Comparison of ENCODE assay signal across 9 cellular contexts in the genomic region with DNA sequence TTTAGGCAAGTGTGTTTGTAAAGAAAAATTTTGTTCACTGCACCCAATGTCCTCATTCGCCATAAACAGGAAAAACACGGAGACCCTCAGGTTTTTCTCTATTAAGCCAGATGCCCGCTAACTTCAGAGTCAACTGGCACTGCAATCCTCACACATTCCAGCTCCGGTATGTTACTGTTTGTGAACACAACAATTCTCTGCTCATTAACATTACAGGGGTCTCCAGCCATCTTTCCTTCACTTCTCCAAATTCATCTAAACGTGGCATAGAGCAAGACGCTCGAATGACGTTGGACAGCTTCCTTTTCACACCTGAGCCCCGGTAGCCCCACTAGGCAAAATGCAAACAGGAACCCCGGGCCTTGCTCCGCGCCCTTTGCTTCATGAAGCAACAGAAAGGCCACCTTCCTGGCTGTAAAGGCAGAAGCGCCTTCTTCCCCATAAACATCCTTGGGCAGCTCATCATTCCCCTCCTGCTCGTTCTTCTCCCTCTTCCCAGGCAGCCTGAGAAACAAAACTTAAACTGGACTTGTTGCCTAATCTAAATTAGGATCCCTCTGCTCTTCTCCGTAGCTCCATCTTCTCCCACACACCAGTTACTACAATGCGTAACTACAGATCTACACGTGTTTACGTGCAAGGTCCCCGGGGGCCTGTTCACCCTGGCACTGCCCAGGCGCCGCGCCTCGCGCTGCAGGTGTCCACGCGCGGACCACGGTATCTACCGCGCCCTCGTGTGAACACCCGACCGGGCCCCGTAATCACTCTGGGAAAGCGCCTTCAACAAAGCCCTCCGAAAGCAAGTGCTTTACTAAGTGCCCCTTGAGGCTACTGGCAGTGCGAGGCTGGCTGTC. TPM values are rescaled to one million over a fixed set of nuclear protein-coding genes. Genes with fewer than 3 reads are reported as not detected.
DNase-seq lines count a peak whose midpoint lies in the region; ATAC-seq, FAIRE-seq and TF ChIP-seq lines count a peak whose summit lies in the region.
"Had no signal": no experiment of that assay in that cellular context is flagged by ENCODE, and none has a peak within 500 bp of the region (broad histone marks: within the 10 kb centered on the region; RNA-seq: fewer than 3 reads in every experiment).

No MANE protein-coding gene starts in this region.

- H3K36me3 ChIP-seq in SK-N-SH (replicated peaks in 1 of 2; ENCODE audit: control insufficient read depth in 1 of 2, insufficient read depth in 2 of 2, low read length in 1 of 2), result peaks cover 5 to 7% of the 10 kb centered on the region in 2 experiments
- no peaks in the 10 kb centered on the region for H3K36me3 ChIP-seq in bronchial epithelial cell (ENCODE audit: control insufficient read depth, insufficient read depth, low read length)
- H3K36me3 ChIP-seq in kidney epithelial cell (ENCODE audit: control insufficient read depth, insufficient read depth, low read length), result no peaks in the 10 kb centered on the region

- H3K79me2 ChIP-seq in SK-N-SH (ENCODE audit: insufficient read depth), result peaks cover 60% of the 10 kb centered on the region

- H3K9ac ChIP-seq in SK-N-SH, result peak overlapping the region; percentile 76

- H3K4me1 ChIP-seq in SK-N-SH (ENCODE audit: control insufficient read depth in 1 of 2, insufficient read depth in 2 of 2, low read depth in 1 of 2, low read length in 1 of 2), result peaks cover 40 to 44% of the 10 kb centered on the region in 2 experiments; a peak in 3 of 4 replicates

- peak; percentile 31 for DNase-seq in D721Med (ENCODE audit: insufficient read length, low spot score)
- DNase-seq in SK-N-SH, result peak; percentile 52
- DNase-seq in bronchial epithelial cell (ENCODE audit: low read depth), result peak; percentile 50
- DNase-seq in kidney epithelial cell (ENCODE audit: low read depth), result no peak
- DNase-seq in stimulated activated CD4-positive, alpha-beta T cell treated with anti-CD3 and anti-CD28 coated beads, Interleukin-4, amount 100 ng/mL, for 24 hours, result peak; percentile 16
- DNase-seq in activated gamma-delta T cell treated with Interleukin-2 at 50 U/mL for 16 hours, result no peak
- DNase-seq in cerebellar nuclear complex (lab: John Stamatoyannopoulos, UW), result no peak

- no peaks in the 10 kb centered on the region for H3K9me3 ChIP-seq in SK-N-SH

- no peak for TF ChIP-seq RAD21 in SK-N-SH (IDR thresholded peaks at IDR 0.05; ENCODE audit: low read length)

- H3K27ac ChIP-seq in SK-N-SH (ENCODE audit: low read depth in 2 of 2, low read length in 1 of 2), result peak overlapping the region in 1 of 2 experiments; percentile 48; a peak in 2 of 4 replicates

- no peak for TF ChIP-seq EP300 in SK-N-SH (IDR thresholded peaks at IDR 0.05; ENCODE audit: borderline replicate concordance in 1 of 2, low read depth in 1 of 2, low read length in 1 of 2)

- H3K9me2 ChIP-seq in SK-N-SH, result no peaks in the 10 kb centered on the region

- no peak overlapping the region; the same call in 1 of the 2 replicates for H2AFZ ChIP-seq in SK-N-SH (ENCODE audit: low read depth)

- peaks cover 20% of the 10 kb centered on the region for H3F3A ChIP-seq in SK-N-SH (replicated peaks; ENCODE audit: insufficient read depth)

- CTCF ChIA-PET in SK-N-SH (lab: Yijun Ruan, JAX), result interaction anchor here (1.0 to 2.8 kb wide), 3 partner anchors 28 to 108 kb away, joined by 3 to 13 read pairs (median 4); no protein-coding TSS in a partner anchor

- FAIRE-seq in D721Med (lab: Jason Lieb, UNC) (no peak), bronchial epithelial cell (lab: Jason Lieb, UNC) (no peak)
- FAIRE-seq: TTC549 had no signal

- ATAC-seq in HG02678 (IDR thresholded peaks at IDR 0.05; ENCODE audit: unreplicated experiment), result peak; percentile 18

- 8% methylated on average over 37 of the region's 37 CpGs for WGBS in SK-N-SH (ENCODE audit: low lambda C conversion rate)

- POLR2A ChIA-PET in SK-N-SH (lab: Yijun Ruan, JAX), result no interaction called here

- peak overlapping the region; percentile 74 to 89 for H3K4me3 ChIP-seq in SK-N-SH (ENCODE audit: low read depth in 2 of 2, low read length in 1 of 2)
- H3K4me3 ChIP-seq in bronchial epithelial cell (ENCODE audit: low read depth, low read length), result peak overlapping the region; percentile 90
- H3K4me3 ChIP-seq in kidney epithelial cell (ENCODE audit: low read depth, low read length), result peak overlapping the region; percentile 94

- TF ChIP-seq CTCF in D721Med (IDR thresholded peaks at IDR 0.05; ENCODE audit: insufficient read depth, missing control alignments) (no peak), SK-N-SH (IDR thresholded peaks at IDR 0.05) (no peak), bronchial epithelial cell (IDR thresholded peaks at IDR 0.05; ENCODE audit: insufficient read depth, low read length, severe bottlenecking) (no peak), kidney epithelial cell (IDR thresholded peaks at IDR 0.05; ENCODE audit: insufficient read depth, low read length, poor library complexity, severe bottlenecking) (no peak)

- H3K4me2 ChIP-seq in SK-N-SH, result peak overlapping the region; percentile 91

- H4K20me1 ChIP-seq in SK-N-SH (ENCODE audit: insufficient read depth), result peaks cover 13% of the 10 kb centered on the region

- H3K27me3 ChIP-seq in SK-N-SH (ENCODE audit: insufficient read depth) (no peaks in the 10 kb centered on the region), bronchial epithelial cell (ENCODE audit: control insufficient read depth, insufficient read depth, low read length) (no peaks in the 10 kb centered on the region), kidney epithelial cell (ENCODE audit: control insufficient read depth, insufficient read depth, low read length) (no peaks in the 10 kb centered on the region)

TF ChIP-seq in SK-N-SH, 30 proteins besides CTCF, POLR2A, EP300 and RAD21:
- no peak for TF ChIP-seq SMC3 (IDR thresholded peaks at IDR 0.05; ENCODE audit: low read depth, low read length)
- TF ChIP-seq MXI1 (IDR thresholded peaks at IDR 0.05; ENCODE audit: low read depth, low read length), result peak; percentile 60; the same call in 1 of the 2 replicates
- TF ChIP-seq RXRA (IDR thresholded peaks at IDR 0.05; ENCODE audit: borderline replicate concordance, low read depth), result no peak
- no peak for TF ChIP-seq CHD2 (IDR thresholded peaks at IDR 0.05; ENCODE audit: low read length, partially characterized antibody)
- TF ChIP-seq USF1 (IDR thresholded peaks at IDR 0.05; ENCODE audit: borderline replicate concordance, low read depth), result no peak
- TF ChIP-seq MAX (IDR thresholded peaks at IDR 0.05; ENCODE audit: low read depth), result peak; percentile 69
- TF ChIP-seq GATA2 (CRISPR knock-in tag; IDR thresholded peaks at IDR 0.05), result 0 out of 2 replicates have a peak, but pooled peaks have one; percentile 32

RNA-seq across cellular contexts. Expression of gene LBR, which starts 1.2 kb away (rescaled TPM):
- polyA plus RNA-seq in SK-N-SH (2012; rRNA removed), result 10.6 and 11.7 TPM in 2 replicates
- 10.0 and 10.7 TPM in 2 replicates for polyA plus RNA-seq in SK-N-SH (2012; cell fraction: cytosol; rRNA removed)
- polyA plus RNA-seq in SK-N-SH (2012; cell fraction: nucleus; rRNA removed), result 19.0 and 22.4 TPM in 2 replicates
- total RNA-seq in bronchial epithelial cell, result 25.3 and 35.8 TPM in 2 replicates
- 37.1 and 39.8 TPM in 2 replicates for total RNA-seq in kidney epithelial cell

Comparison
In these comparisons a context has a peak if more than half of its experiments do, and no peak if none do; other contexts are left out.
1. DNase-seq: peak in D721Med (single experiment), SK-N-SH (single experiment), bronchial epithelial cell (single experiment) and stimulated activated CD4-positive, alpha-beta T cell treated with anti-CD3 and anti-CD28 coated beads, Interleukin-4, amount 100 ng/mL, for 24 hours (single experiment); none in kidney epithelial cell (single experiment), activated gamma-delta T cell treated with Interleukin-2 at 50 U/mL for 16 hours (single experiment) and cerebellar nuclear complex (0 of 2).
2. Peak in every context shown above with its lines, with median percentiles within 50 percentile points of each other: H3K4me3 ChIP-seq.